1 cellular context compared by ENCODE assay signal in genomic region chr3:11625376-11626083, GRCh38.
TF ChIP-seq lines count a peak whose summit lies in the region.

No MANE protein-coding gene starts in this region.

TF ChIP-seq in HepG2, 621 proteins besides CTCF, POLR2A, EP300 and RAD21 (continues in another document):
- TF ChIP-seq NR2F6 (IDR thresholded peaks at IDR 0.05): peak; percentile 54
- TF ChIP-seq NR2F6 (CRISPR knock-in tag; IDR thresholded peaks at IDR 0.05): no peak; the same call in 1 of the 2 replicates
- no peak for TF ChIP-seq HMG20B (CRISPR knock-in tag; conservative IDR thresholded peaks at IDR 0.05)
- TF ChIP-seq ZNF251 (CRISPR knock-in tag; IDR thresholded peaks at IDR 0.05): no peak
- peak; percentile 69 for TF ChIP-seq SKI (IDR thresholded peaks at IDR 0.05; ENCODE audit: partially characterized antibody)
- 0 out of 2 replicates have a peak, but pooled peaks have one; percentile 6 for TF ChIP-seq NR2F2 (IDR thresholded peaks at IDR 0.05; ENCODE audit: borderline replicate concordance, low read depth)
- no peak for TF ChIP-seq SIN3B (IDR thresholded peaks at IDR 0.05; ENCODE audit: low read length)
- TF ChIP-seq RFX5 (IDR thresholded peaks at IDR 0.05; ENCODE audit: low read depth, low read length): no peak
- no peak for TF ChIP-seq ZNF235 (CRISPR knock-in tag; IDR thresholded peaks at IDR 0.05; ENCODE audit: borderline replicate concordance)
- 0 out of 4 replicates have a peak, but pooled peaks of 1 of the 2 experiments have one; percentile 49 for TF ChIP-seq ATF4 (CRISPR knock-in tag; IDR thresholded peaks at IDR 0.05)
- peak; percentile 93 for TF ChIP-seq RARA (CRISPR knock-in tag; IDR thresholded peaks at IDR 0.05)
- TF ChIP-seq PATZ1 (CRISPR knock-in tag; IDR thresholded peaks at IDR 0.05): no peak
- no peak for TF ChIP-seq ZMYM3 (CRISPR knock-in tag; IDR thresholded peaks at IDR 0.05)
- no peak for TF ChIP-seq MYC (CRISPR knock-in tag; IDR thresholded peaks at IDR 0.05; ENCODE audit: borderline replicate concordance)
- 0 out of 2 replicates have a peak, but pooled peaks have one; percentile 15 for TF ChIP-seq GATAD2A (CRISPR knock-in tag; IDR thresholded peaks at IDR 0.05)
- peak; percentile 11; the same call in 1 of the 2 replicates for TF ChIP-seq MED1 (CRISPR knock-in tag; IDR thresholded peaks at IDR 0.05)
- 0 out of 2 replicates have a peak, but pooled peaks have one; percentile 6 for TF ChIP-seq ZNF317 (CRISPR knock-in tag; IDR thresholded peaks at IDR 0.05)
- 0 out of 2 replicates have a peak, but pooled peaks have one; percentile 19 for TF ChIP-seq ZNF280D (CRISPR knock-in tag; IDR thresholded peaks at IDR 0.05)
- TF ChIP-seq ZNF549 (CRISPR knock-in tag; IDR thresholded peaks at IDR 0.05): no peak
- no peak for TF ChIP-seq ZNF800 (CRISPR knock-in tag; IDR thresholded peaks at IDR 0.05)
- 0 out of 2 replicates have a peak, but pooled peaks have one; percentile 7 for TF ChIP-seq HOMEZ (CRISPR knock-in tag; IDR thresholded peaks at IDR 0.05; ENCODE audit: low read depth)
- no peak for TF ChIP-seq LCORL (IDR thresholded peaks at IDR 0.05)
- 0 out of 2 replicates have a peak, but pooled peaks have one; percentile 26 for TF ChIP-seq LCORL (CRISPR knock-in tag; IDR thresholded peaks at IDR 0.05)
- no peak for TF ChIP-seq MIER3 (CRISPR knock-in tag; IDR thresholded peaks at IDR 0.05; ENCODE audit: borderline replicate concordance)
- TF ChIP-seq SALL2 (CRISPR knock-in tag; IDR thresholded peaks at IDR 0.05): no peak
- TF ChIP-seq RXRA (CRISPR knock-in tag; IDR thresholded peaks at IDR 0.05): peak; percentile 37; the same call in 1 of the 2 replicates
- no peak for TF ChIP-seq CREB1 (IDR thresholded peaks at IDR 0.05)
- 0 out of 2 replicates have a peak, but pooled peaks have one; percentile 22 for TF ChIP-seq CREB1 (CRISPR knock-in tag; IDR thresholded peaks at IDR 0.05)
- TF ChIP-seq ZNF619 (CRISPR knock-in tag; IDR thresholded peaks at IDR 0.05): no peak
- TF ChIP-seq NFIC (IDR thresholded peaks at IDR 0.05; ENCODE audit: low read length): 0 out of 2 replicates have a peak, but pooled peaks have one; percentile 22
- TF ChIP-seq TFAP4 (IDR thresholded peaks at IDR 0.05; ENCODE audit: borderline replicate concordance, low read depth): no peak
- peak; percentile 44; the same call in 1 of the 2 replicates for TF ChIP-seq ARID5B (CRISPR knock-in tag; IDR thresholded peaks at IDR 0.05)
- peak; percentile 58; the same call in 1 of the 2 replicates for TF ChIP-seq AHDC1 (CRISPR knock-in tag; IDR thresholded peaks at IDR 0.05; ENCODE audit: borderline replicate concordance)
- no peak for TF ChIP-seq THAP9 (CRISPR knock-in tag; IDR thresholded peaks at IDR 0.05; ENCODE audit: borderline replicate concordance)
